Comparison of ENCODE assay signal across 15 cellular contexts in genomic region chr20:54257090-54257816, GRCh38. TPM values are rescaled to one million over a fixed set of nuclear protein-coding genes. Genes with fewer than 3 reads are reported as not detected.
DNase-seq lines count a peak whose midpoint lies in the region; ATAC-seq and TF ChIP-seq lines count a peak whose summit lies in the region.
"Had no signal": no experiment of that assay in that cellular context is flagged by ENCODE, and none has a peak within 500 bp of the region (broad histone marks: within the 10 kb centered on the region; RNA-seq: fewer than 3 reads in every experiment).

No MANE protein-coding gene starts in this region.

- H3K36me3 ChIP-seq in PC-9 (ENCODE audit: low read depth) (no peaks in the 10 kb centered on the region), fibroblast of lung (ENCODE audit: control insufficient read depth, insufficient read depth, low read length) (no peaks in the 10 kb centered on the region)

- no peaks in the 10 kb centered on the region for H3K36me3 Mint-ChIP-seq in effector memory CD8-positive, alpha-beta T cell (ENCODE audit: insufficient read depth)
- H3K36me3 Mint-ChIP-seq: activated naive CD8-positive, alpha-beta T cell treated with anti-CD3 and anti-CD28 coated beads, Interleukin-2, amount 10 ng/mL, durations not matched to agents 7 days and 5 days had no signal

- H3K4me3 ChIP-seq in PC-9 (no peak overlapping the region), fibroblast of lung (replicated peaks in 1 of 4; ENCODE audit: control extremely low read depth in 1 of 4, insufficient read depth in 1 of 4, low read depth in 3 of 4, low read length in 4 of 4) (no peak overlapping the region)

- intact Hi-C loops in PC-9 (cut with micrococcal nuclease; ENCODE audit: unreplicated experiment) = loop anchor here (1.0 to 5.0 kb wide), 2 partner anchors 10 to 135 kb away; no protein-coding TSS in a partner anchor
- intact Hi-C loops in head of caudate nucleus (cut with DNase I) = no loop called here

- no TSS peak for BruUV-seq in PC-9 (replicated peaks; lab: Mats Ljungman, UMichigan)

- no peaks in the 10 kb centered on the region for H3K9me2 ChIP-seq in PC-9 (ENCODE audit: insufficient read depth)

- ATAC-seq in effector memory CD8-positive, alpha-beta T cell (replicated peaks) = no peak

- POLR2A ChIA-PET in PC-9 (lab: Charles Lee; ENCODE audit: unreplicated experiment) = interaction anchor here (0.5 to 0.7 kb wide), 2 partner anchors 195 to 665 kb away, joined by 4 to 14 read pairs; no protein-coding TSS in a partner anchor

- H3K4me3 Mint-ChIP-seq in effector memory CD8-positive, alpha-beta T cell = no peak overlapping the region
- H3K4me3 Mint-ChIP-seq: activated naive CD8-positive, alpha-beta T cell treated with anti-CD3 and anti-CD28 coated beads, Interleukin-2, amount 10 ng/mL, durations not matched to agents 7 days and 5 days; nephron progenitor cell had no signal

- H3K4me1 ChIP-seq in PC-9 (replicated peaks; ENCODE audit: insufficient read depth) (peaks cover 41% of the 10 kb centered on the region), fibroblast of lung (ENCODE audit: control insufficient read depth, extremely low read depth, insufficient read depth, low read length) (peaks cover 2% of the 10 kb centered on the region)

- DNase-seq in ELR (ENCODE audit: low read depth) = peak; percentile 2
- peak; percentile 72 to 97 for DNase-seq in PC-9
- peak; percentile 95 to 97 for DNase-seq in fibroblast of lung (ENCODE audit: low read depth in 2 of 2)
- DNase-seq in renal cortical epithelial cell (ENCODE audit: low read depth) = peak; percentile 97
- DNase-seq in NCI-H128 (lab: John Stamatoyannopoulos, UW; ENCODE audit: unreplicated experiment) = no peak
- no peak for DNase-seq in T-helper 2 cell
- no peak for DNase-seq in head of caudate nucleus
- no peak for DNase-seq in effector memory CD8-positive, alpha-beta T cell
- DNase-seq: activated naive CD8-positive, alpha-beta T cell treated with anti-CD3 and anti-CD28 coated beads, Interleukin-2, amount 10 ng/mL, durations not matched to agents 7 days and 5 days; kidney; NCI-H2029 treated with DMSO at 0.1 percent for 48 hours; nephron progenitor cell; NK-92 treated with Interleukin-12 subunit alpha and Interleukin-12 subunit beta, amount 100 ng/mL, for 24 hours; stimulated activated CD8-positive, alpha-beta memory T cell treated with anti-CD3 and anti-CD28 coated beads, Interleukin-4, amount 100 ng/mL, for 48 hours had no signal

- H3K27me3 Mint-ChIP-seq in effector memory CD8-positive, alpha-beta T cell = peaks cover 37 to 38% of the 10 kb centered on the region in 2 donors
- H3K27me3 Mint-ChIP-seq: activated naive CD8-positive, alpha-beta T cell treated with anti-CD3 and anti-CD28 coated beads, Interleukin-2, amount 10 ng/mL, durations not matched to agents 7 days and 5 days had no signal

- no peaks in the 10 kb centered on the region for H3K9me3 ChIP-seq in PC-9 (ENCODE audit: insufficient read depth, low read depth)
- no peaks in the 10 kb centered on the region for H3K9me3 ChIP-seq in fibroblast of lung (ENCODE audit: control insufficient read depth, insufficient read depth, low read depth, low read length)

- H3K4me1 Mint-ChIP-seq in effector memory CD8-positive, alpha-beta T cell (ENCODE audit: low read depth in 2 of 2) = no peaks in the 10 kb centered on the region
- H3K4me1 Mint-ChIP-seq: activated naive CD8-positive, alpha-beta T cell treated with anti-CD3 and anti-CD28 coated beads, Interleukin-2, amount 10 ng/mL, durations not matched to agents 7 days and 5 days; nephron progenitor cell had no signal

- no peak overlapping the region for H3K9ac ChIP-seq in fibroblast of lung (ENCODE audit: insufficient read depth, low read length)

- H3K79me2 ChIP-seq in PC-9 (ENCODE audit: low read depth) (no peaks in the 10 kb centered on the region), fibroblast of lung (ENCODE audit: control insufficient read depth, insufficient read depth, low read length) (no peaks in the 10 kb centered on the region)

- peaks cover 23% of the 10 kb centered on the region for H3F3A ChIP-seq in PC-9 (ENCODE audit: insufficient read depth, low read depth)

- TF ChIP-seq CTCF in PC-9 (conservative IDR thresholded peaks at IDR 0.05) (no peak), fibroblast of lung (conservative IDR thresholded peaks at IDR 0.05 in 1 of 2, IDR thresholded peaks at IDR 0.05 in 1 of 2; ENCODE audit: low read depth in 1 of 2, low read length in 2 of 2) (no peak)

- H3K9me3 Mint-ChIP-seq in effector memory CD8-positive, alpha-beta T cell = no peaks in the 10 kb centered on the region
- H3K9me3 Mint-ChIP-seq: activated naive CD8-positive, alpha-beta T cell treated with anti-CD3 and anti-CD28 coated beads, Interleukin-2, amount 10 ng/mL, durations not matched to agents 7 days and 5 days; nephron progenitor cell had no signal

- H3K27ac Mint-ChIP-seq in effector memory CD8-positive, alpha-beta T cell = no peak overlapping the region
- H3K27ac Mint-ChIP-seq: activated naive CD8-positive, alpha-beta T cell treated with anti-CD3 and anti-CD28 coated beads, Interleukin-2, amount 10 ng/mL, durations not matched to agents 7 days and 5 days; nephron progenitor cell had no signal

- H3K4me2 ChIP-seq in PC-9 (peak overlapping the region; percentile 60), fibroblast of lung (ENCODE audit: extremely low read depth, insufficient read depth, low read length) (no peak overlapping the region)

- H2AFZ ChIP-seq in PC-9 = no peak overlapping the region
- no peak overlapping the region for H2AFZ ChIP-seq in fibroblast of lung (ENCODE audit: low read length)

- peak overlapping the region; percentile 79 for H3K27ac ChIP-seq in PC-9
- no peak overlapping the region for H3K27ac ChIP-seq in fibroblast of lung (ENCODE audit: insufficient read depth, low read length)
- H3K27ac ChIP-seq: HL-60 had no signal

- H3K27me3 ChIP-seq in PC-9 (ENCODE audit: insufficient read depth, low read depth) = no peaks in the 10 kb centered on the region
- H3K27me3 ChIP-seq in fibroblast of lung (ENCODE audit: control insufficient read depth, insufficient read depth, low read length) = no peaks in the 10 kb centered on the region

- no peaks in the 10 kb centered on the region for H4K20me1 ChIP-seq in PC-9 (ENCODE audit: insufficient read depth)
- H4K20me1 ChIP-seq in fibroblast of lung (ENCODE audit: control insufficient read depth, extremely low read depth, insufficient read depth, low read length) = no peaks in the 10 kb centered on the region

- CTCF ChIA-PET in PC-9 (lab: Charles Lee) = interaction anchor here (0.6 kb wide), 3 partner anchors 154 to 710 kb away, joined by 3 read pairs; no protein-coding TSS in a partner anchor

RNA-seq across cellular contexts. Expression of gene PFDN4, which starts 49.4 kb away (rescaled TPM):
- total RNA-seq in PC-9 (2021) (44.1 and 49.5 TPM in 2 replicates), fibroblast of lung (86.7 and 148 TPM in 2 replicates), renal cortical epithelial cell (82.6 and 223 TPM in 2 replicates)
- polyA plus RNA-seq in fibroblast of lung = 59.7 and 87.0 TPM in 2 replicates
- polyA plus RNA-seq in fibroblast of lung (2012) = 38.7 and 68.6 TPM in 2 replicates
- 0.19 TPM in 1 of 2 replicates, not detected in the other for polyA minus RNA-seq in fibroblast of lung (ENCODE audit: low replicate concordance)

Comparison
In these comparisons a context has a peak if more than half of its experiments do, and no peak if none do; other contexts are left out.
1. DNase-seq: peak in ELR (single experiment), PC-9 (2 of 2), fibroblast of lung (2 of 2) and renal cortical epithelial cell (single experiment); none in NCI-H128 (single experiment), T-helper 2 cell (0 of 5), head of caudate nucleus (0 of 42) and effector memory CD8-positive, alpha-beta T cell (0 of 3).